ENCODE assay signal across 1 cellular context in genomic region chr2:201270293-201271001, GRCh38.
TF ChIP-seq lines count a peak whose summit lies in the region.

No MANE protein-coding gene starts in this region.

TF ChIP-seq in HepG2, 621 proteins besides CTCF, POLR2A, EP300 and RAD21:
- TF ChIP-seq ZNF550 (CRISPR knock-in tag; IDR thresholded peaks at IDR 0.05; ENCODE audit: borderline replicate concordance) = no peak
- no peak for TF ChIP-seq ZNF3 (CRISPR knock-in tag; IDR thresholded peaks at IDR 0.05)
- no peak for TF ChIP-seq ZC3H13 (CRISPR knock-in tag; IDR thresholded peaks at IDR 0.05)
- no peak for TF ChIP-seq ZNF230 (CRISPR knock-in tag; IDR thresholded peaks at IDR 0.05)
- no peak for TF ChIP-seq NFAT5 (CRISPR knock-in tag; IDR thresholded peaks at IDR 0.05)
- no peak for TF ChIP-seq ZNF749 (CRISPR knock-in tag; IDR thresholded peaks at IDR 0.05; ENCODE audit: borderline replicate concordance)
- TF ChIP-seq ZNF121 (CRISPR knock-in tag; IDR thresholded peaks at IDR 0.05) = peak; percentile 76
- no peak for TF ChIP-seq NFKBIZ (CRISPR knock-in tag; IDR thresholded peaks at IDR 0.05)
TF ChIP-seq in HepG2: peak in this region for 1.
